In genomic region chr16:20740007-20740883, GRCh38 we compare ENCODE assay signal across 9 cellular contexts. TPM values are rescaled to one million over a fixed set of nuclear protein-coding genes. Genes with fewer than 3 reads are reported as not detected.
DNase-seq lines count a peak whose midpoint lies in the region; ATAC-seq and TF ChIP-seq lines count a peak whose summit lies in the region.
"Had no signal": no experiment of that assay in that cellular context is flagged by ENCODE, and none has a peak within 500 bp of the region (broad histone marks: within the 10 kb centered on the region; RNA-seq: fewer than 3 reads in every experiment).

No MANE protein-coding gene starts in this region.

- no peaks in the 10 kb centered on the region for H3K9me3 ChIP-seq in prostate gland

- 23% methylated on average over 11 of the region's 11 CpGs for WGBS in prostate gland

- H3K36me3 ChIP-seq in H7 (replicated peaks; ENCODE audit: control insufficient read depth, insufficient read depth, low read length), result peaks cover 20% of the 10 kb centered on the region
- H3K36me3 ChIP-seq in prostate gland, result peaks cover 0 to 9% of the 10 kb centered on the region in 2 donors

- H3K4me3 ChIP-seq in H7 (ENCODE audit: insufficient read depth, low read depth, low read length), result peak overlapping the region; percentile 100
- H3K4me3 ChIP-seq in fibroblast of pulmonary artery (replicated peaks; ENCODE audit: low read depth, low read length), result peak overlapping the region; percentile 99
- H3K4me3 ChIP-seq in prostate gland, result peak overlapping the region; percentile 92 to 95

- peaks cover 11% of the 10 kb centered on the region for H3K4me1 ChIP-seq in prostate gland (replicated peaks)

- TF ChIP-seq CTCF in AG09319 (IDR thresholded peaks at IDR 0.05; ENCODE audit: low read depth, low read length), result peak; percentile 28
- TF ChIP-seq CTCF in VCaP (conservative IDR thresholded peaks at IDR 0.05), result peak; percentile 73
- TF ChIP-seq CTCF in fibroblast of pulmonary artery (IDR thresholded peaks at IDR 0.05; ENCODE audit: low read length, missing control alignments), result peak; percentile 51
- TF ChIP-seq CTCF in prostate gland (IDR thresholded peaks at IDR 0.05), result peak in 3 of 4 experiments; percentile 44 to 71 (median 45)

- intact Hi-C loops in prostate gland (cut with DNase I), result no loop called here

- TF ChIP-seq POLR2A in prostate gland (IDR thresholded peaks at IDR 0.05), result no peak

- H3K27me3 ChIP-seq in H7 (ENCODE audit: control insufficient read depth, insufficient read depth, low read length) (no peaks in the 10 kb centered on the region), prostate gland (replicated peaks; ENCODE audit: insufficient read depth) (no peaks in the 10 kb centered on the region)

- H3K27ac ChIP-seq in VCaP (peak overlapping the region; percentile 83), prostate gland (peak overlapping the region; percentile 99)

- no peak for ATAC-seq in HG02840 (IDR thresholded peaks at IDR 0.05; ENCODE audit: low FRiP score, unreplicated experiment)

- DNase-seq in AG09319 (ENCODE audit: extremely low read depth, low read depth), result no peak
- DNase-seq in H7, result no peak
- peak; percentile 10 for DNase-seq in fibroblast of pulmonary artery (ENCODE audit: low read depth)
- peak; percentile 40 for DNase-seq in prostate gland (ENCODE audit: low spot score)
- DNase-seq in DMS79 treated with DMSO at 0.1 percent for 48 hours (lab: John Stamatoyannopoulos, UW), result no peak
- DNase-seq in NCI-H187 treated with DMSO at 0.1 percent for 48 hours (lab: John Stamatoyannopoulos, UW), result no peak

RNA-seq across cellular contexts. Expression of gene THUMPD1, which starts 1.4 kb away (rescaled TPM):
- 62.0 and 62.2 TPM in 2 replicates for total RNA-seq in H7 (2014; rRNA removed; shearing (Covaris generic))
- total RNA-seq in prostate gland, result 100 to 1,000 TPM; 107 to 167 TPM

RNA-seq across cellular contexts. Expression of gene ACSM3, which starts 23.6 kb away (rescaled TPM):
- 2.4 and 6.2 TPM in 2 replicates for total RNA-seq in H7 (2014; rRNA removed; shearing (Covaris generic))
- total RNA-seq in prostate gland, result 10 to 100 TPM; 65.9 to 99.6 TPM

RNA-seq across cellular contexts. Expression of gene ACSM1, which starts 42.8 kb away (rescaled TPM):
- total RNA-seq in H7 (2014; rRNA removed; shearing (Covaris generic)), result 0.10 and 0.26 TPM in 2 replicates
- 10 to 100 TPM in 1 of 2 donors, 1 to 10 TPM in 1; 7.7 to 24.6 TPM for total RNA-seq in prostate gland
- total RNA-seq: HT1080 had no signal

Comparison
In these comparisons a context has a peak if more than half of its experiments do, and no peak if none do; other contexts are left out.
1. DNase-seq: peak in fibroblast of pulmonary artery (single experiment) and prostate gland (single experiment); none in AG09319 (single experiment), H7 (single experiment), DMS79 treated with DMSO at 0.1 percent for 48 hours (single experiment) and NCI-H187 treated with DMSO at 0.1 percent for 48 hours (single experiment).
2. Peak in every context shown above with its lines, with median percentiles within 50 percentile points of each other: CTCF ChIP-seq and H3K4me3 ChIP-seq.